ENCODE assay signal across 8 cellular contexts in genomic region chr22:36238348-36239149, GRCh38. TPM values are rescaled to one million over a fixed set of nuclear protein-coding genes. Genes with fewer than 3 reads are reported as not detected.
A peak's percentile ranks its signal among the peaks of the same experiment; 100 is the strongest.
DNase-seq lines count a peak whose midpoint lies in the region; ATAC-seq lines count a peak whose summit lies in the region.

No MANE protein-coding gene starts in this region.

- peak overlapping the region; percentile 61 for H3K4me3 ChIP-seq in iPS-11a (ENCODE audit: low read depth, low read length)

- H3K27me3 Mint-ChIP-seq in activated naive CD8-positive, alpha-beta T cell treated with anti-CD3 and anti-CD28 coated beads, Interleukin-2, amount 10 ng/mL, durations not matched to agents 7 days and 5 days = peaks cover 10% of the 10 kb centered on the region

- H3K9me3 Mint-ChIP-seq in activated naive CD8-positive, alpha-beta T cell treated with anti-CD3 and anti-CD28 coated beads, Interleukin-2, amount 10 ng/mL, durations not matched to agents 7 days and 5 days = peaks cover 12% of the 10 kb centered on the region
- H3K9me3 Mint-ChIP-seq in stimulated activated effector memory CD8-positive, alpha-beta T cell treated with anti-CD3 and anti-CD28 coated beads, Interleukin-12 subunit alpha, Interleukin-12 subunit beta, amount 100 ng/mL, for 72 hours = no peaks in the 10 kb centered on the region

- DNase-seq in COLO668 (lab: John Stamatoyannopoulos, UW; ENCODE audit: unreplicated experiment) = peak; percentile 11
- peak; percentile 36 for DNase-seq in HT-29 (ENCODE audit: low spot score)
- peak; percentile 41 for DNase-seq in activated naive CD8-positive, alpha-beta T cell treated with anti-CD3 and anti-CD28 coated beads, Interleukin-2, amount 10 ng/mL, durations not matched to agents 7 days and 5 days
- DNase-seq in stimulated activated effector memory CD8-positive, alpha-beta T cell treated with anti-CD3 and anti-CD28 coated beads, Interleukin-12 subunit alpha, Interleukin-12 subunit beta, amount 100 ng/mL, for 72 hours (ENCODE audit: low spot score in 2 of 2) = no peak
- DNase-seq in stimulated activated CD4-positive, alpha-beta T cell treated with anti-CD3 and anti-CD28 coated beads, Interleukin-1b, Interleukin-23, amount 100 ng/mL, for 48 hours = no peak
- no peak for DNase-seq in activated gamma-delta T cell (lab: John Stamatoyannopoulos, UW)

- H3K4me3 Mint-ChIP-seq in activated naive CD8-positive, alpha-beta T cell treated with anti-CD3 and anti-CD28 coated beads, Interleukin-2, amount 10 ng/mL, durations not matched to agents 7 days and 5 days = peak overlapping the region; percentile 88
- peak overlapping the region; percentile 97 for H3K4me3 Mint-ChIP-seq in stimulated activated effector memory CD8-positive, alpha-beta T cell treated with anti-CD3 and anti-CD28 coated beads, Interleukin-12 subunit alpha, Interleukin-12 subunit beta, amount 100 ng/mL, for 72 hours

- H3K4me1 Mint-ChIP-seq in activated naive CD8-positive, alpha-beta T cell treated with anti-CD3 and anti-CD28 coated beads, Interleukin-2, amount 10 ng/mL, durations not matched to agents 7 days and 5 days = peaks cover 45% of the 10 kb centered on the region
- H3K4me1 Mint-ChIP-seq in stimulated activated effector memory CD8-positive, alpha-beta T cell treated with anti-CD3 and anti-CD28 coated beads, Interleukin-12 subunit alpha, Interleukin-12 subunit beta, amount 100 ng/mL, for 72 hours = peaks cover 60% of the 10 kb centered on the region

- H3K27ac Mint-ChIP-seq in activated naive CD8-positive, alpha-beta T cell treated with anti-CD3 and anti-CD28 coated beads, Interleukin-2, amount 10 ng/mL, durations not matched to agents 7 days and 5 days = peak overlapping the region; percentile 88
- peak overlapping the region; percentile 99 for H3K27ac Mint-ChIP-seq in stimulated activated effector memory CD8-positive, alpha-beta T cell treated with anti-CD3 and anti-CD28 coated beads, Interleukin-12 subunit alpha, Interleukin-12 subunit beta, amount 100 ng/mL, for 72 hours

- peaks cover 44% of the 10 kb centered on the region for H3K36me3 Mint-ChIP-seq in activated naive CD8-positive, alpha-beta T cell treated with anti-CD3 and anti-CD28 coated beads, Interleukin-2, amount 10 ng/mL, durations not matched to agents 7 days and 5 days
- H3K36me3 Mint-ChIP-seq in stimulated activated effector memory CD8-positive, alpha-beta T cell treated with anti-CD3 and anti-CD28 coated beads, Interleukin-12 subunit alpha, Interleukin-12 subunit beta, amount 100 ng/mL, for 72 hours = peaks cover 57% of the 10 kb centered on the region

- POLR2A ChIA-PET in activated naive CD8-positive, alpha-beta T cell treated with anti-CD3 and anti-CD28 coated beads, Interleukin-2, amount 10 ng/mL, durations not matched to agents 7 days and 5 days (lab: Charles Lee) = interaction anchor here (0.5 to 3.5 kb wide), 14 partner anchors 10 to 1259 kb away, joined by 3 to 26 read pairs (median 3); partner anchors contain the start of gene APOL1

- no peak for ATAC-seq in activated naive CD8-positive, alpha-beta T cell treated with anti-CD3 and anti-CD28 coated beads, Interleukin-2, amount 10 ng/mL, durations not matched to agents 7 days and 5 days (ENCODE audit: low read depth)
- ATAC-seq in stimulated activated effector memory CD8-positive, alpha-beta T cell treated with anti-CD3 and anti-CD28 coated beads, Interleukin-12 subunit alpha, Interleukin-12 subunit beta, amount 100 ng/mL, for 72 hours = peak; percentile 1
- no peak for ATAC-seq in GM18868 (IDR thresholded peaks at IDR 0.05; ENCODE audit: unreplicated experiment)

RNA-seq across cellular contexts. Expression of gene APOL2, which starts 0.8 kb away (rescaled TPM):
- 16.0 and 20.8 TPM in 2 replicates for total RNA-seq in HT-29 (2014; rRNA removed; shearing (Covaris generic))
- total RNA-seq in activated naive CD8-positive, alpha-beta T cell treated with anti-CD3 and anti-CD28 coated beads, Interleukin-2, amount 10 ng/mL, durations not matched to agents 7 days and 5 days = 10 to 100 TPM; 77.8 to 85.0 TPM

RNA-seq across cellular contexts. Expression of gene APOL1, which starts 14.4 kb away (rescaled TPM):
- 8.4 and 15.2 TPM in 2 replicates for total RNA-seq in HT-29 (2014; rRNA removed; shearing (Covaris generic))
- total RNA-seq in activated naive CD8-positive, alpha-beta T cell treated with anti-CD3 and anti-CD28 coated beads, Interleukin-2, amount 10 ng/mL, durations not matched to agents 7 days and 5 days = 10 to 100 TPM; 38.4 to 40.9 TPM

RNA-seq across cellular contexts. Expression of gene APOL4, which starts 36.9 kb away (rescaled TPM):
- 0.65 TPM in 1 of 2 replicates, not detected in the other for total RNA-seq in HT-29 (2014; rRNA removed; shearing (Covaris generic))
- total RNA-seq in activated naive CD8-positive, alpha-beta T cell treated with anti-CD3 and anti-CD28 coated beads, Interleukin-2, amount 10 ng/mL, durations not matched to agents 7 days and 5 days = 1 to 10 TPM; 5.7 to 6.5 TPM

Comparison
In these comparisons a context has a peak if more than half of its experiments do, and no peak if none do; other contexts are left out.
1. DNase-seq: peak in COLO668 (single experiment), HT-29 (single experiment) and activated naive CD8-positive, alpha-beta T cell treated with anti-CD3 and anti-CD28 coated beads, Interleukin-2, amount 10 ng/mL, durations not matched to agents 7 days and 5 days (single experiment); none in stimulated activated effector memory CD8-positive, alpha-beta T cell treated with anti-CD3 and anti-CD28 coated beads, Interleukin-12 subunit alpha, Interleukin-12 subunit beta, amount 100 ng/mL, for 72 hours (0 of 2), stimulated activated CD4-positive, alpha-beta T cell treated with anti-CD3 and anti-CD28 coated beads, Interleukin-1b, Interleukin-23, amount 100 ng/mL, for 48 hours (single experiment) and activated gamma-delta T cell (single experiment).